In genomic region chr6:26218824-26219223, GRCh38 we compare ENCODE assay signal across 1 cellular context.
TF ChIP-seq lines count a peak whose summit lies in the region.

No MANE protein-coding gene starts in this region.

TF ChIP-seq in IMR-90, 13 proteins besides CTCF, POLR2A, EP300 and RAD21:
- no peak for TF ChIP-seq FOS (IDR thresholded peaks at IDR 0.05; ENCODE audit: low read depth, low read length)
- TF ChIP-seq MAZ (IDR thresholded peaks at IDR 0.05; ENCODE audit: borderline replicate concordance, low read depth, low read length), result no peak
- no peak for TF ChIP-seq SMC3 (IDR thresholded peaks at IDR 0.05; ENCODE audit: low read depth, low read length)
- no peak for TF ChIP-seq MXI1 (IDR thresholded peaks at IDR 0.05; ENCODE audit: borderline replicate concordance, low read depth, low read length)
- no peak for TF ChIP-seq RFX5 (IDR thresholded peaks at IDR 0.05; ENCODE audit: low read depth, low read length)
- no peak for TF ChIP-seq BHLHE40 (IDR thresholded peaks at IDR 0.05; ENCODE audit: low read depth, low read length)
- TF ChIP-seq CHD1 (IDR thresholded peaks at IDR 0.05; ENCODE audit: low read depth, low read length), result no peak
- no peak for TF ChIP-seq NFE2L2 (IDR thresholded peaks at IDR 0.05; ENCODE audit: low read depth, low read length)
- TF ChIP-seq ELK1 (IDR thresholded peaks at IDR 0.05; ENCODE audit: borderline replicate concordance, low read depth, low read length), result no peak
